ENCODE assay signal across 21 cellular contexts in the genomic region with DNA sequence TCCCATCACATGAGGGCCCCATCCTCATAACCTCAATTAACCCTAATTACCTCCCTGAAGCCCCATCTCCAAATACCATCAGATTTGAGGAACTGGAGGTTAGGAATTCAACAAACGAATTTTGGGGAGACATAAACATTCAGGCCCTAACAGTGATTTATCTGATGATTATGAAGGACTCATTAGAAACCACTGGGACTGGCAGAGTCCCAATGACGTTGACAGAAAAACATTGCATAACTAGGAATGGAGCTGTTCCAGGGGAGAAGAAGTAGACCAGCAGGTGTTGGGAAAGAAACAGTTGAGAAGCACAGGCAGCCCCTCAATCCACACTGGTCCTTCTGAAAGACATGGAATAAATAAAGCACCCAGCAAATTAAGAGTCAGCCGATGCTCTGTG.
"Had no signal": no experiment of that assay in that cellular context is flagged by ENCODE, and none has a peak within 500 bp of the region (broad histone marks: within the 10 kb centered on the region; RNA-seq: fewer than 3 reads in every experiment).

No MANE protein-coding gene starts in this region.

- DNase-seq: effector CD8-positive, alpha-beta T cell; endodermal cell; foreskin keratinocyte; heart left ventricle; kidney; left lung; naive thymus-derived CD8-positive, alpha-beta T cell; nephron progenitor cell; nucleus accumbens; stimulated activated CD4-positive, alpha-beta T cell treated with anti-CD3 and anti-CD28 coated beads, Interleukin-2, amount 100 ng/mL, for 24 hours; stimulated activated CD4-positive, alpha-beta T cell treated with anti-CD3 and anti-CD28 coated beads, Interleukin-4, amount 100 ng/mL, for 24 hours; stimulated activated naive CD4-positive, alpha-beta T cell treated with Interleukin-2 at 50 U/mL for 16 hours; stomach; upper lobe of left lung had no signal

- H3K27ac ChIP-seq: epithelial cell of prostate, foreskin keratinocyte, gastroesophageal sphincter, heart left ventricle, hepatocyte, left lung, prostate gland, right atrium auricular region, stomach, tibial nerve, upper lobe of left lung had no signal

- H3K4me3 ChIP-seq: gastroesophageal sphincter, heart left ventricle, hepatocyte, left lung, prostate gland, right atrium auricular region, smooth muscle cell, stomach, tibial nerve, upper lobe of left lung had no signal
